Comparison of ENCODE assay signal across 23 cellular contexts in the genomic region with DNA sequence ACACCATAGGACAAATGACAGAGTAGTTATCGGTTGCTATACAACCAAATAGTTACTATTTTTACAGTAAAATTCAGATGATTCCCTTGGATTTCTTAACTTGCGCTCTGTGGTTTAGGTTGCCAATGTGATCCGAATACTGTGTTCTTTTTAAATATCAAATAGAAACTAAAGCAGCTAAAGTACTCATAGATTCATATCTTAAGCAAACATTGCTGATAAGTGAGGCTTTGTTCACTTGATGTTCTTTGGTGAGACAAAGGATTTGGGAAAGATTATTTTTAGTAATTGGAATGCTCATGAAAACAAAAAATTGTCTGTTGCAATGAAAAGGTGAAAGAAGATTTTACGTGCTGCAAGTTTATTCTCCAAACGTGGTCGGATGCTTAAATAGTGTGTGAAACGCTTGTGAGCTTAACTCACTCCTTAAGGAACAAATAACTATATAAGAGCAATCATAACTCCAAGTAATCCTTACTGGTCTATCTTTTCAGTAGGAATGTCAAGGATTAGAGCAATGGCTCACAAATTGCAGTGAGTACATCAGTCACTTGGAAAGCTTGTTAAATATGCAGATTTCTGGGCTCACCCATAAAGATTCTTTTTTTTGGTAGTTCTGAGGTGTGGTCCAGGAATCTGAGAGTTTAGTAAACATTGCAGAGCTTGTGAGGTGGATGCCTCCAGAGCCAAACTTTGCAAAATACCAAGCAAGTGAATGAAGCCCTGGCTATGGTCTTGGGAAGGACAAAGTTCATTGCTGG. TPM values are rescaled to one million over a fixed set of nuclear protein-coding genes. Genes with fewer than 3 reads are reported as not detected.
DNase-seq lines count a peak whose midpoint lies in the region; TF ChIP-seq lines count a peak whose summit lies in the region.
"Had no signal": no experiment of that assay in that cellular context is flagged by ENCODE, and none has a peak within 500 bp of the region (broad histone marks: within the 10 kb centered on the region; RNA-seq: fewer than 3 reads in every experiment).

No MANE protein-coding gene starts in this region.

- peaks cover 48% of the 10 kb centered on the region for H3K4me1 Mint-ChIP-seq in Caco-2 (ENCODE audit: low read depth, unreplicated experiment)
- no peaks in the 10 kb centered on the region for H3K4me1 Mint-ChIP-seq in glutamatergic neuron (ENCODE audit: low read depth, unreplicated experiment)
- H3K4me1 Mint-ChIP-seq: activated naive CD4-positive, alpha-beta T cell treated with anti-CD3 and anti-CD28 coated beads, Interleukin-2, amount 50 U/mL, for 24 hours; CD8-positive, alpha-beta memory T cell; nephron progenitor cell had no signal

- no peak overlapping the region for H2BK120ac ChIP-seq in trophoblast cell (ENCODE audit: insufficient read depth, low read length, poor library complexity)

- DNase-seq in Caco-2 (peak; percentile 71 to 72), PC-9 (peak in 1 of 2 experiments; percentile 67), epithelial cell of prostate (ENCODE audit: low read depth, low spot score) (peak; percentile 68), trophoblast cell (peak; percentile 69 to 93), superior temporal gyrus (ENCODE audit: extremely low spot score) (no peak), hepatic stellate cell (ENCODE audit: low spot score) (no peak), HAP-1 (ENCODE audit: low spot score in 2 of 2) (no peak), glutamatergic neuron (no peak)
- DNase-seq: activated CD4-positive, alpha-beta T cell treated with anti-CD3 and anti-CD28 coated beads for 48 hours; CD8-positive, alpha-beta memory T cell; effector memory CD4-positive, alpha-beta T cell; esophagus squamous epithelium; HCEC 1CT; KG1; mucosa of descending colon; NCI-H187; NCI-H226; nephron progenitor cell; OCI-M1; SHP77; sigmoid colon had no signal

- intact Hi-C loops in Caco-2 (cut with micrococcal nuclease; ENCODE audit: unreplicated experiment), result loop anchor here (1.0 to 2.0 kb wide), 4 partner anchors 86 to 188 kb away; partner anchors contain the start of gene PTGS2
- intact Hi-C loops in PC-9 (cut with micrococcal nuclease; ENCODE audit: unreplicated experiment), result loop anchor here (1.0 to 5.0 kb wide), 2 partner anchors 67 to 85 kb away; no protein-coding TSS in a partner anchor

- peaks cover 64% of the 10 kb centered on the region for H3K4me1 ChIP-seq in Caco-2
- H3K4me1 ChIP-seq in PC-9 (replicated peaks; ENCODE audit: insufficient read depth), result peaks cover 21% of the 10 kb centered on the region
- H3K4me1 ChIP-seq in trophoblast cell (ENCODE audit: control insufficient read depth in 1 of 2, insufficient read depth in 2 of 2, low read length in 2 of 2), result peaks cover 0 to 6% of the 10 kb centered on the region in 2 experiments
- H3K4me1 ChIP-seq in HAP-1, result no peaks in the 10 kb centered on the region; the same call in 1 of the 2 replicates
- H3K4me1 ChIP-seq: esophagus squamous epithelium, sigmoid colon had no signal

- peaks cover 7% of the 10 kb centered on the region for H3K79me1 ChIP-seq in trophoblast cell (ENCODE audit: low read length)

- H3K9me3 Mint-ChIP-seq in Caco-2 (ENCODE audit: unreplicated experiment) (peaks cover 10% of the 10 kb centered on the region), glutamatergic neuron (ENCODE audit: unreplicated experiment) (no peaks in the 10 kb centered on the region)
- H3K9me3 Mint-ChIP-seq: activated naive CD4-positive, alpha-beta T cell treated with anti-CD3 and anti-CD28 coated beads, Interleukin-2, amount 50 U/mL, for 24 hours; CD8-positive, alpha-beta memory T cell; nephron progenitor cell had no signal

- no peaks in the 10 kb centered on the region for H4K20me1 ChIP-seq in PC-9 (ENCODE audit: insufficient read depth)

- no peak overlapping the region for H3K9ac ChIP-seq in trophoblast cell (ENCODE audit: low read length)

- H4K8ac ChIP-seq in trophoblast cell (ENCODE audit: low read depth, low read length), result no peak overlapping the region

- peaks cover 15% of the 10 kb centered on the region for H3K36me3 Mint-ChIP-seq in Caco-2 (ENCODE audit: insufficient read depth, unreplicated experiment)
- no peaks in the 10 kb centered on the region for H3K36me3 Mint-ChIP-seq in glutamatergic neuron (ENCODE audit: unreplicated experiment)
- H3K36me3 Mint-ChIP-seq: activated naive CD4-positive, alpha-beta T cell treated with anti-CD3 and anti-CD28 coated beads, Interleukin-2, amount 50 U/mL, for 24 hours; CD8-positive, alpha-beta memory T cell had no signal

- no TSS peak for BruUV-seq in Caco-2 (replicated peaks; lab: Mats Ljungman, UMichigan)
- no TSS peak for BruUV-seq in PC-9 (replicated peaks; lab: Mats Ljungman, UMichigan)

- H2AFZ ChIP-seq in PC-9 (no peak overlapping the region), trophoblast cell (ENCODE audit: insufficient read depth, low read length, poor library complexity) (no peak overlapping the region)

- H3K27ac ChIP-seq in PC-9 (peak overlapping the region; percentile 22), epithelial cell of prostate (peak overlapping the region; percentile 94), trophoblast cell (ENCODE audit: low read depth, low read length) (no peak overlapping the region)
- H3K27ac ChIP-seq: esophagus squamous epithelium, sigmoid colon had no signal

- peak overlapping the region; percentile 44 for H3K4me2 ChIP-seq in PC-9
- no peak overlapping the region for H3K4me2 ChIP-seq in trophoblast cell (ENCODE audit: low read length)

- H4K91ac ChIP-seq in trophoblast cell (ENCODE audit: low read depth, low read length), result no peak overlapping the region

- no peak overlapping the region for H2AK5ac ChIP-seq in trophoblast cell (ENCODE audit: low read length)

- H2BK5ac ChIP-seq in trophoblast cell (ENCODE audit: low read depth, low read length, poor library complexity), result no peak overlapping the region

- H3K27me3 ChIP-seq in Caco-2 (replicated peaks; ENCODE audit: control insufficient read depth, insufficient read depth, low read length) (no peaks in the 10 kb centered on the region), PC-9 (ENCODE audit: insufficient read depth, low read depth) (no peaks in the 10 kb centered on the region), trophoblast cell (ENCODE audit: insufficient read depth, low read length) (no peaks in the 10 kb centered on the region), HAP-1 (ENCODE audit: low read depth) (no peaks in the 10 kb centered on the region)
- H3K27me3 ChIP-seq: esophagus squamous epithelium, sigmoid colon had no signal

- H3K4me3 Mint-ChIP-seq in Caco-2 (ENCODE audit: unreplicated experiment) (peak overlapping the region; percentile 64), glutamatergic neuron (ENCODE audit: unreplicated experiment) (no peak overlapping the region)
- H3K4me3 Mint-ChIP-seq: activated naive CD4-positive, alpha-beta T cell treated with anti-CD3 and anti-CD28 coated beads, Interleukin-2, amount 50 U/mL, for 24 hours; CD8-positive, alpha-beta memory T cell; nephron progenitor cell had no signal

- H3K27me3 Mint-ChIP-seq in Caco-2 (ENCODE audit: insufficient read depth, unreplicated experiment) (no peaks in the 10 kb centered on the region), glutamatergic neuron (ENCODE audit: unreplicated experiment) (no peaks in the 10 kb centered on the region)
- H3K27me3 Mint-ChIP-seq: activated naive CD4-positive, alpha-beta T cell treated with anti-CD3 and anti-CD28 coated beads, Interleukin-2, amount 50 U/mL, for 24 hours had no signal

- H3K79me2 ChIP-seq in PC-9 (ENCODE audit: low read depth) (no peaks in the 10 kb centered on the region), trophoblast cell (ENCODE audit: control insufficient read depth, insufficient read depth, low read length, poor library complexity) (no peaks in the 10 kb centered on the region)

- no peaks in the 10 kb centered on the region for H3K36me3 ChIP-seq in Caco-2 (ENCODE audit: control insufficient read depth, insufficient read depth, low read length)
- H3K36me3 ChIP-seq in PC-9 (ENCODE audit: low read depth), result no peaks in the 10 kb centered on the region
- H3K36me3 ChIP-seq in trophoblast cell (ENCODE audit: control insufficient read depth in 1 of 2, insufficient read depth in 2 of 2, low read length in 2 of 2), result no peaks in the 10 kb centered on the region
- no peaks in the 10 kb centered on the region for H3K36me3 ChIP-seq in HAP-1 (replicated peaks)
- H3K36me3 ChIP-seq: esophagus squamous epithelium, sigmoid colon had no signal

- H3K9me2 ChIP-seq in PC-9 (ENCODE audit: insufficient read depth), result no peaks in the 10 kb centered on the region

- H3K4ac ChIP-seq in trophoblast cell (ENCODE audit: low read depth, low read length), result no peak overlapping the region

- H3K18ac ChIP-seq in trophoblast cell (ENCODE audit: low read length), result no peak overlapping the region

- in situ Hi-C loops in HAP-1 (cut with MboI; ENCODE audit: low sequenced_read_pairs), result no loop called here

- no peak overlapping the region for H3K23ac ChIP-seq in trophoblast cell (ENCODE audit: low read length)

- no peaks in the 10 kb centered on the region; the same call in 1 of the 2 replicates for H3K9me3 ChIP-seq in Caco-2
- no peaks in the 10 kb centered on the region for H3K9me3 ChIP-seq in PC-9 (ENCODE audit: insufficient read depth, low read depth)
- H3K9me3 ChIP-seq in trophoblast cell (ENCODE audit: insufficient read depth, low read depth, low read length), result no peaks in the 10 kb centered on the region
- no peaks in the 10 kb centered on the region for H3K9me3 ChIP-seq in HAP-1
- H3K9me3 ChIP-seq: esophagus squamous epithelium, mucosa of descending colon, sigmoid colon had no signal

- POLR2A ChIA-PET in Caco-2 (lab: Charles Lee) (no interaction called here), PC-9 (lab: Charles Lee; ENCODE audit: unreplicated experiment) (no interaction called here)

- TF ChIP-seq CTCF in Caco-2 (IDR thresholded peaks at IDR 0.05; ENCODE audit: insufficient read depth in 1 of 2, low read depth in 1 of 2, low read length in 1 of 2, severe bottlenecking in 1 of 2, unreplicated experiment in 1 of 2) (no peak), PC-9 (conservative IDR thresholded peaks at IDR 0.05) (no peak), glutamatergic neuron (IDR thresholded peaks at IDR 0.05; ENCODE audit: partially characterized antibody, unreplicated experiment) (no peak)

- no peak overlapping the region for H4K12ac ChIP-seq in trophoblast cell (ENCODE audit: low read depth, low read length)

- WGBS in trophoblast cell (ENCODE audit: extremely low coverage, insufficient coverage, insufficient read length), result no CpG with 5 or more reads among the region's 7 CpGs

- no peak overlapping the region for H3K4me3 ChIP-seq in Caco-2 (ENCODE audit: low read depth, low read length)
- no peak overlapping the region for H3K4me3 ChIP-seq in PC-9
- no peak overlapping the region for H3K4me3 ChIP-seq in trophoblast cell (ENCODE audit: low read depth, low read length)
- no peak overlapping the region for H3K4me3 ChIP-seq in HAP-1
- H3K4me3 ChIP-seq: esophagus squamous epithelium, mucosa of descending colon, sigmoid colon had no signal

- H2BK12ac ChIP-seq in trophoblast cell (ENCODE audit: low read length), result peak overlapping the region; percentile 49

- H3F3A ChIP-seq in PC-9 (ENCODE audit: insufficient read depth, low read depth), result no peaks in the 10 kb centered on the region; the same call in 1 of the 2 replicates

- no peak overlapping the region for H3K14ac ChIP-seq in trophoblast cell (ENCODE audit: low read length)

- H3K27ac Mint-ChIP-seq in Caco-2 (ENCODE audit: unreplicated experiment) (peak overlapping the region; percentile 86), glutamatergic neuron (ENCODE audit: unreplicated experiment) (no peak overlapping the region)
- H3K27ac Mint-ChIP-seq: activated naive CD4-positive, alpha-beta T cell treated with anti-CD3 and anti-CD28 coated beads, Interleukin-2, amount 50 U/mL, for 24 hours; CD8-positive, alpha-beta memory T cell; nephron progenitor cell had no signal

- CTCF ChIA-PET in Caco-2 (lab: Charles Lee) (interaction anchor here (0.6 to 1.0 kb wide), 4 partner anchors 21 to 1144 kb away, joined by 3 to 4 read pairs (median 3); partner anchors contain the start of gene TPR), PC-9 (lab: Charles Lee) (no interaction called here)

RNA-seq across cellular contexts. Expression of gene PDC, which starts 31.8 kb away (rescaled TPM):
- total RNA-seq in Caco-2 (2022) (not detected in 2 replicates), PC-9 (2021) (not detected in 2 replicates), glutamatergic neuron (ENCODE audit: unreplicated experiment) (not detected)
- not detected in 2 replicates for polyA plus RNA-seq in trophoblast cell (2013)
- total RNA-seq: CD8-positive, alpha-beta memory T cell; esophagus squamous epithelium; mucosa of descending colon; sigmoid colon; subcutaneous adipose tissue had no signal
- polyA plus RNA-seq: CD8-positive, alpha-beta memory T cell; sigmoid colon had no signal

Comparison
In these comparisons a context has a peak if more than half of its experiments do, and no peak if none do; other contexts are left out.
1. DNase-seq: peak in Caco-2 (2 of 2), epithelial cell of prostate (single experiment) and trophoblast cell (2 of 2); none in superior temporal gyrus (single experiment), hepatic stellate cell (single experiment), HAP-1 (0 of 2) and glutamatergic neuron (single experiment).